Comparison of ENCODE assay signal across 1 cellular context in genomic region chr2:74548285-74548918, GRCh38.
A peak's percentile ranks its signal among the peaks of the same experiment; 100 is the strongest.
TF ChIP-seq lines count a peak whose summit lies in the region.

No MANE protein-coding gene starts in this region.

TF ChIP-seq in HepG2, 621 proteins besides CTCF, POLR2A, EP300 and RAD21 (continued from another document):
- TF ChIP-seq PREB (CRISPR knock-in tag; IDR thresholded peaks at IDR 0.05) (no peak), PAWR (CRISPR knock-in tag; IDR thresholded peaks at IDR 0.05; ENCODE audit: borderline replicate concordance) (no peak), POGZ (CRISPR knock-in tag; IDR thresholded peaks at IDR 0.05) (peak; percentile 31; the same call in 1 of the 2 replicates), ZNF543 (CRISPR knock-in tag; IDR thresholded peaks at IDR 0.05) (peak; percentile 23; the same call in 1 of the 2 replicates), REL (CRISPR knock-in tag; conservative IDR thresholded peaks at IDR 0.05) (no peak), ARID5B (CRISPR knock-in tag; IDR thresholded peaks at IDR 0.05) (no peak), ZNF44 (CRISPR knock-in tag; IDR thresholded peaks at IDR 0.05) (no peak), MTA3 (CRISPR knock-in tag; IDR thresholded peaks at IDR 0.05) (no peak), EED (CRISPR knock-in tag; IDR thresholded peaks at IDR 0.05) (no peak), ZNF138 (CRISPR knock-in tag; IDR thresholded peaks at IDR 0.05; ENCODE audit: low read depth) (no peak), ETS1 (CRISPR knock-in tag; IDR thresholded peaks at IDR 0.05) (no peak), ZMYM4 (CRISPR knock-in tag; IDR thresholded peaks at IDR 0.05) (0 out of 2 replicates have a peak, but pooled peaks have one; percentile 32), KLF6 (CRISPR knock-in tag; IDR thresholded peaks at IDR 0.05) (no peak), GATAD1 (CRISPR knock-in tag; IDR thresholded peaks at IDR 0.05) (no peak), HBP1 (CRISPR knock-in tag; IDR thresholded peaks at IDR 0.05; ENCODE audit: low read depth) (no peak), AKAP8 (CRISPR knock-in tag; IDR thresholded peaks at IDR 0.05) (no peak; the same call in 1 of the 2 replicates), ZBTB14 (CRISPR knock-in tag; IDR thresholded peaks at IDR 0.05) (no peak), ZBTB33 (CRISPR knock-in tag; IDR thresholded peaks at IDR 0.05) (no peak), ZNF333 (CRISPR knock-in tag; IDR thresholded peaks at IDR 0.05; ENCODE audit: borderline replicate concordance) (peak; percentile 90), HIVEP1 (CRISPR knock-in tag; IDR thresholded peaks at IDR 0.05) (0 out of 2 replicates have a peak, but pooled peaks have one; percentile 41), ZNF720 (CRISPR knock-in tag; IDR thresholded peaks at IDR 0.05) (no peak), RFX3 (CRISPR knock-in tag; IDR thresholded peaks at IDR 0.05) (no peak), MTF2 (CRISPR knock-in tag; IDR thresholded peaks at IDR 0.05; ENCODE audit: borderline replicate concordance) (peak; percentile 86; the same call in 1 of the 2 replicates), NFIC (IDR thresholded peaks at IDR 0.05; ENCODE audit: low read length) (no peak), FLYWCH1 (CRISPR knock-in tag; IDR thresholded peaks at IDR 0.05) (peak; percentile 49; the same call in 1 of the 2 replicates)
